ENCODE assay signal across 18 cellular contexts in genomic region chr6:35620706-35621105, GRCh38.
"Had no signal": no experiment of that assay in that cellular context is flagged by ENCODE, and none has a peak within 500 bp of the region (broad histone marks: within the 10 kb centered on the region; RNA-seq: fewer than 3 reads in every experiment).

No MANE protein-coding gene starts in this region.

- H3K4me3 Mint-ChIP-seq: activated T-helper 1 cell treated with anti-CD3 and anti-CD28 coated beads, Interleukin-12 subunit alpha, Interleukin-12 subunit beta, Interleukin-2, Interleukin-4 antibody, amounts not matched to agents 30 ng/mL and 10 ng/mL and 1 ng/mL, durations not matched to agents 14 hours and 24 hours and 36 hours; central memory CD8-positive, alpha-beta T cell; naive B cell; stimulated activated memory B cell treated with anti-CD40 and anti-IgM and Interleukin-4, amounts not matched to agents 10 μg/mL and 1 μg/mL and 100 μg/mL, for 72 hours had no signal

- H3K27me3 ChIP-seq: ascending aorta, colonic mucosa, thyroid gland had no signal

- H3K4me1 Mint-ChIP-seq: stimulated activated memory B cell treated with anti-CD40 and anti-IgM and Interleukin-4, amounts not matched to agents 10 μg/mL and 1 μg/mL and 100 μg/mL, for 72 hours had no signal

- H3K36me3 ChIP-seq: colonic mucosa had no signal

- H3K27ac ChIP-seq: ascending aorta, colonic mucosa, parathyroid adenoma, thyroid gland, VCaP had no signal

- H3K9me3 Mint-ChIP-seq: activated T-helper 1 cell treated with anti-CD3 and anti-CD28 coated beads, Interleukin-12 subunit alpha, Interleukin-12 subunit beta, Interleukin-2, Interleukin-4 antibody, amounts not matched to agents 30 ng/mL and 10 ng/mL and 1 ng/mL, durations not matched to agents 14 hours and 24 hours and 36 hours; central memory CD8-positive, alpha-beta T cell; naive B cell; stimulated activated memory B cell treated with anti-CD40 and anti-IgM and Interleukin-4, amounts not matched to agents 10 μg/mL and 1 μg/mL and 100 μg/mL, for 72 hours had no signal

- H3K27ac Mint-ChIP-seq: activated T-helper 1 cell treated with anti-CD3 and anti-CD28 coated beads, Interleukin-12 subunit alpha, Interleukin-12 subunit beta, Interleukin-2, Interleukin-4 antibody, amounts not matched to agents 30 ng/mL and 10 ng/mL and 1 ng/mL, durations not matched to agents 14 hours and 24 hours and 36 hours; naive B cell; stimulated activated memory B cell treated with anti-CD40 and anti-IgM and Interleukin-4, amounts not matched to agents 10 μg/mL and 1 μg/mL and 100 μg/mL, for 72 hours had no signal

- DNase-seq: activated CD4-positive, alpha-beta T cell treated with anti-CD3 and anti-CD28 coated beads, Interleukin-2, amount 50 U/mL, for 4 hours; activated CD4-positive, CD25-positive, alpha-beta regulatory T cell treated with anti-CD3 and anti-CD28 coated beads, Interleukin-2, amount 50 U/mL, for 72 hours; activated gamma-delta T cell treated with Interleukin-2 at 50 U/mL for 16 hours; colonic mucosa; left cardiac atrium; mesenchymal stem cell; mucosa of descending colon; naive B cell; stimulated activated CD4-positive, alpha-beta T cell treated with anti-CD3 and anti-CD28 coated beads, Interleukin-4, amount 100 ng/mL, for 4 hours; T-helper 2 cell; thyroid gland had no signal

- H3K9ac ChIP-seq: parathyroid adenoma had no signal

- H3K9me3 ChIP-seq: ascending aorta, colonic mucosa, mucosa of descending colon, thyroid gland had no signal

- H3K27me3 Mint-ChIP-seq: central memory CD8-positive, alpha-beta T cell; naive B cell; stimulated activated memory B cell treated with anti-CD40 and anti-IgM and Interleukin-4, amounts not matched to agents 10 μg/mL and 1 μg/mL and 100 μg/mL, for 72 hours had no signal

- ATAC-seq: left cardiac atrium; mucosa of descending colon; sciatic nerve; stimulated activated memory B cell treated with anti-CD40 and anti-IgM and Interleukin-4, amounts not matched to agents 10 μg/mL and 1 μg/mL and 100 μg/mL, for 72 hours had no signal

- H3K4me3 ChIP-seq: ascending aorta, colonic mucosa, mucosa of descending colon, thyroid gland had no signal

- H3K4me1 ChIP-seq: ascending aorta, colonic mucosa, parathyroid adenoma had no signal
